ENCODE assay signal across 20 cellular contexts in genomic region chr7:3862774-3863173, GRCh38.
"Had no signal": no experiment of that assay in that cellular context is flagged by ENCODE, and none has a peak within 500 bp of the region (broad histone marks: within the 10 kb centered on the region; RNA-seq: fewer than 3 reads in every experiment).

No MANE protein-coding gene starts in this region.

- H3K27ac ChIP-seq: coronary artery, prostate gland, right atrium auricular region, testis had no signal

- H3K27me3 ChIP-seq: right atrium auricular region, stomach, testis had no signal

- H3K36me3 Mint-ChIP-seq: memory B cell; natural killer cell treated with Interleukin-12 subunit alpha and Interleukin-12 subunit beta and Interleukin-15 and Interleukin-18, amount 100 ng/mL, for 72 hours had no signal

- H3K27ac Mint-ChIP-seq: activated naive CD4-positive, alpha-beta T cell treated with anti-CD3 and anti-CD28 coated beads for 36 hours; activated naive CD8-positive, alpha-beta T cell treated with anti-CD3 and anti-CD28 coated beads, Interleukin-2, amount 50 U/mL, for 24 hours; memory B cell; natural killer cell treated with Interleukin-12 subunit alpha and Interleukin-12 subunit beta and Interleukin-15 and Interleukin-18, amount 100 ng/mL, for 72 hours; T-helper 1 cell treated with Interleukin-12 subunit alpha and Interleukin-12 subunit beta and Interleukin-4 antibody, amounts not matched to agents 30 μg/mL and 1 μg/mL, for 36 hours had no signal

- H3K9me3 ChIP-seq: left ventricle myocardium inferior, prostate gland, right atrium auricular region, stomach, testis had no signal

- ATAC-seq: activated naive CD8-positive, alpha-beta T cell treated with anti-CD3 and anti-CD28 coated beads, Interleukin-2, amount 50 U/mL, for 24 hours; activated T-cell treated with anti-CD3 and anti-CD28 coated beads, Interleukin-2, amount 50 U/mL, for 4 hours; natural killer cell treated with Interleukin-12 subunit alpha and Interleukin-12 subunit beta and Interleukin-15 and Interleukin-18, amount 100 ng/mL, for 72 hours had no signal

- H3K4me3 Mint-ChIP-seq: activated naive CD4-positive, alpha-beta T cell treated with anti-CD3 and anti-CD28 coated beads for 36 hours; activated naive CD8-positive, alpha-beta T cell treated with anti-CD3 and anti-CD28 coated beads, Interleukin-2, amount 50 U/mL, for 24 hours; activated T-cell treated with anti-CD3 and anti-CD28 coated beads, Interleukin-2, amount 50 U/mL, for 4 hours; memory B cell; natural killer cell treated with Interleukin-12 subunit alpha and Interleukin-12 subunit beta and Interleukin-15 and Interleukin-18, amount 100 ng/mL, for 72 hours; T-helper 1 cell treated with Interleukin-12 subunit alpha and Interleukin-12 subunit beta and Interleukin-4 antibody, amounts not matched to agents 30 μg/mL and 1 μg/mL, for 36 hours had no signal

- H3K9me3 Mint-ChIP-seq: activated naive CD4-positive, alpha-beta T cell treated with anti-CD3 and anti-CD28 coated beads for 36 hours; activated naive CD8-positive, alpha-beta T cell treated with anti-CD3 and anti-CD28 coated beads, Interleukin-2, amount 50 U/mL, for 24 hours; natural killer cell treated with Interleukin-12 subunit alpha and Interleukin-12 subunit beta and Interleukin-15 and Interleukin-18, amount 100 ng/mL, for 72 hours had no signal

- H3K4me1 ChIP-seq: prostate gland, right atrium auricular region, testis had no signal

- H3K4me3 ChIP-seq: coronary artery, left ventricle myocardium inferior, prostate gland, right atrium auricular region, stomach, testis had no signal

- H3K36me3 ChIP-seq: left ventricle myocardium inferior, prostate gland, right atrium auricular region, stomach had no signal

- DNase-seq: activated CD4-positive, alpha-beta T cell treated with anti-CD3 and anti-CD28 coated beads, Interleukin-2, amount 50 U/mL, for 1 hour; activated CD4-positive, CD25-positive, alpha-beta regulatory T cell treated with anti-CD3 and anti-CD28 coated beads, Interleukin-2, amount 50 U/mL, for 72 hours; activated CD8-positive, alpha-beta memory T cell treated with anti-CD3 and anti-CD28 coated beads, Interleukin-2, amount 50 U/mL, for 4 hours; activated naive CD8-positive, alpha-beta T cell treated with anti-CD3 and anti-CD28 coated beads, Interleukin-2, amount 50 U/mL, for 24 hours; activated T-cell treated with anti-CD3 and anti-CD28 coated beads, Interleukin-2, amount 50 U/mL, for 4 hours; aorta; erythroblast; foreskin melanocyte; left ventricle myocardium inferior; stimulated activated CD4-positive, alpha-beta T cell treated with anti-CD3 and anti-CD28 coated beads, Interleukin-15, amount 100 ng/mL, for 24 hours; stimulated activated CD4-positive, alpha-beta T cell treated with anti-CD3 and anti-CD28 coated beads, Interleukin-4, amount 100 ng/mL, for 1 hour; stomach; testis had no signal
